In genomic region chr15:29533667-29534066, GRCh38 we compare ENCODE assay signal across 1 cellular context.
A peak's percentile ranks its signal among the peaks of the same experiment; 100 is the strongest.
TF ChIP-seq lines count a peak whose summit lies in the region.

No MANE protein-coding gene starts in this region.

TF ChIP-seq in Ishikawa, 13 proteins besides CTCF, POLR2A, EP300 and RAD21 (continued from another document):
- TF ChIP-seq REST (IDR thresholded peaks at IDR 0.05; ENCODE audit: low read depth) (no peak), TEAD4 (IDR thresholded peaks at IDR 0.05) (0 out of 2 replicates have a peak, but pooled peaks have one; percentile 7)
TF ChIP-seq in Ishikawa: peak in this region for 1.
